ENCODE assay signal across 1 cellular context in the genomic region with DNA sequence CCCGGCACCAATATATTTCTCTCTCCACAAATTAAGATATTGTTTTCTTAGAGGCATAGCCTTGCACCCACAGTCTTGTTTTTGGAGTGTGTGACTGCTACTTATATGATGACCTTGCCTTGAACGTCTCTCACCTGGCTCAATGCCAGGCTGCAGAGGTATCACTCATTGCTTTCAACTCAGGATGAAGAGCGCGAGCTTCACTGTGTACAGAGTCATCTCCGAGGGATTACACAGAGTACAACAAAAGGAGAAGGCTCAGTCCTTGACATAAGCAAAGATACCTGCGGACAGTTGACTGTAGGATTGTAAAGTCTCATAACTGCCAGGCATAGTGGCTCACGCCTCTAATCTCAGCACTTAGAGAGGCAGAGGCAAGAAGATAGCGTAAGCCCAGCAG.
TF ChIP-seq lines count a peak whose summit lies in the region.

No MANE protein-coding gene starts in this region.

TF ChIP-seq in HepG2, 621 proteins besides CTCF, POLR2A, EP300 and RAD21 (continued from another document and continues in another):
- TF ChIP-seq, protein P1, sequence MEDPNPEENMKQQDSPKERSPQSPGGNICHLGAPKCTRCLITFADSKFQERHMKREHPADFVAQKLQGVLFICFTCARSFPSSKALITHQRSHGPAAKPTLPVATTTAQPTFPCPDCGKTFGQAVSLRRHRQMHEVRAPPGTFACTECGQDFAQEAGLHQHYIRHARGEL (CRISPR knock-in tag; IDR thresholded peaks at IDR 0.05): no peak
- no peak for TF ChIP-seq KLF9 (CRISPR knock-in tag; IDR thresholded peaks at IDR 0.05; ENCODE audit: low read depth)
- TF ChIP-seq ZFAT (CRISPR knock-in tag; conservative IDR thresholded peaks at IDR 0.05): no peak
- TF ChIP-seq MZF1 (CRISPR knock-in tag; IDR thresholded peaks at IDR 0.05; ENCODE audit: borderline replicate concordance): no peak
- TF ChIP-seq, protein P2, sequence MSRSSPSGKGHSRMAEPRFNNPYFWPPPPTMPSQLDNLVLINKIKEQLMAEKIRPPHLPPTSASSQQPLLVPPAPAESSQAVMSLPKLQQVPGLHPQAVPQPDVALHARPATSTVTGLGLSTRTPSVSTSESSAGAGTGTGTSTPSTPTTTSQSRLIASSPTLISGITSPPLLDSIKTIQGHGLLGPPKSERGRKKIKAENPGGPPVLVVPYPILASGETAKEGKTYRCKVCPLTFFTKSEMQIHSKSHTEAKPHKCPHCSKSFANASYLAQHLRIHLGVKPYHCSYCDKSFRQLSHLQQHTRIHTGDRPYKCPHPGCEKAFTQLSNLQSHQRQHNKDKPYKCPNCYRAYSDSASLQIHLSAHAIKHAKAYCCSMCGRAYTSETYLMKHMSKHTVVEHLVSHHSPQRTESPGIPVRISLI (CRISPR knock-in tag; IDR thresholded peaks at IDR 0.05; ENCODE audit: borderline replicate concordance): no peak
- TF ChIP-seq ZNF678 (CRISPR knock-in tag; IDR thresholded peaks at IDR 0.05): no peak
- no peak for TF ChIP-seq MBD4 (IDR thresholded peaks at IDR 0.05; ENCODE audit: borderline replicate concordance, low read length)
- TF ChIP-seq RCOR2 (CRISPR knock-in tag; IDR thresholded peaks at IDR 0.05): peak; percentile 26; the same call in 1 of the 2 replicates
- TF ChIP-seq TOE1 (CRISPR knock-in tag; IDR thresholded peaks at IDR 0.05): no peak
- no peak for TF ChIP-seq ZNF20 (CRISPR knock-in tag; IDR thresholded peaks at IDR 0.05)
- TF ChIP-seq HNF4A (CRISPR knock-in tag; IDR thresholded peaks at IDR 0.05): peak; percentile 31; the same call in 1 of the 2 replicates
- TF ChIP-seq STAT5B (CRISPR knock-in tag; IDR thresholded peaks at IDR 0.05): no peak
- no peak for TF ChIP-seq MEIS2 (CRISPR knock-in tag; IDR thresholded peaks at IDR 0.05)
- TF ChIP-seq HHEX (CRISPR knock-in tag; IDR thresholded peaks at IDR 0.05): no peak
- TF ChIP-seq MTA3 (CRISPR knock-in tag; IDR thresholded peaks at IDR 0.05): no peak
- no peak for TF ChIP-seq ATF7 (IDR thresholded peaks at IDR 0.05)
- TF ChIP-seq ATF7 (CRISPR knock-in tag; IDR thresholded peaks at IDR 0.05): no peak
- no peak for TF ChIP-seq FOXP1 (IDR thresholded peaks at IDR 0.05)
- peak; percentile 46 for TF ChIP-seq FOXP1 (CRISPR knock-in tag; IDR thresholded peaks at IDR 0.05)
- TF ChIP-seq, protein P3, sequence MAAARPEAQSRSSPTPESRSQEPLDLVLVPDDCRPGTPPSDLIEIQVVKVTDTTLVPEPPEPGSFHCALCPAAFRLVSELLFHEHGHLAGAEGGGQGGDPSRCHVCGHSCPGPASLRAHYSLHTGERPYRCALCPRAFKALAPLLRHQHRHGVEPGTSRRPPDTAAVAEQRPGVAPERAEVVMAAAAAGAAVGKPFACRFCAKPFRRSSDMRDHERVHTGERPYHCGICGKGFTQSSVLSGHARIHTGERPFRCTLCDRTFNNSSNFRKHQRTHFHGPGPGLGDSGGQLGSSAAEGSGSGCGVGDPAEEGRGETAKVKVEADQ (CRISPR knock-in tag; IDR thresholded peaks at IDR 0.05; ENCODE audit: borderline replicate concordance): no peak
- no peak for TF ChIP-seq ZNF331 (CRISPR knock-in tag; IDR thresholded peaks at IDR 0.05)
- TF ChIP-seq, protein P4, sequence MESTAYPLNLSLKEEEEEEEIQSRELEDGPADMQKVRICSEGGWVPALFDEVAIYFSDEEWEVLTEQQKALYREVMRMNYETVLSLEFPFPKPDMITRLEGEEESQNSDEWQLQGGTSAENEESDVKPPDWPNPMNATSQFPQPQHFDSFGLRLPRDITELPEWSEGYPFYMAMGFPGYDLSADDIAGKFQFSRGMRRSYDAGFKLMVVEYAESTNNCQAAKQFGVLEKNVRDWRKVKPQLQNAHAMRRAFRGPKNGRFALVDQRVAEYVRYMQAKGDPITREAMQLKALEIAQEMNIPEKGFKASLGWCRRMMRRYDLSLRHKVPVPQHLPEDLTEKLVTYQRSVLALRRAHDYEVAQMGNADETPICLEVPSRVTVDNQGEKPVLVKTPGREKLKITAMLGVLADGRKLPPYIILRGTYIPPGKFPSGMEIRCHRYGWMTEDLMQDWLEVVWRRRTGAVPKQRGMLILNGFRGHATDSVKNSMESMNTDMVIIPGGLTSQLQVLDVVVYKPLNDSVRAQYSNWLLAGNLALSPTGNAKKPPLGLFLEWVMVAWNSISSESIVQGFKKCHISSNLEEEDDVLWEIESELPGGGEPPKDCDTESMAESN (CRISPR knock-in tag; conservative IDR thresholded peaks at IDR 0.05): no peak
- TF ChIP-seq ZNF460 (CRISPR knock-in tag; IDR thresholded peaks at IDR 0.05; ENCODE audit: borderline replicate concordance): no peak
- no peak for TF ChIP-seq ELF4 (CRISPR knock-in tag; IDR thresholded peaks at IDR 0.05; ENCODE audit: borderline replicate concordance)
- TF ChIP-seq FOXM1 (CRISPR knock-in tag; IDR thresholded peaks at IDR 0.05): no peak
- TF ChIP-seq ZNF335 (CRISPR knock-in tag; IDR thresholded peaks at IDR 0.05): no peak
- no peak for TF ChIP-seq JDP2 (CRISPR knock-in tag; IDR thresholded peaks at IDR 0.05; ENCODE audit: borderline replicate concordance)
- TF ChIP-seq SMARCC2 (IDR thresholded peaks at IDR 0.05): no peak
- no peak for TF ChIP-seq ATF7-NPFF (CRISPR knock-in tag; IDR thresholded peaks at IDR 0.05; ENCODE audit: low read depth)
- TF ChIP-seq, protein P5, sequence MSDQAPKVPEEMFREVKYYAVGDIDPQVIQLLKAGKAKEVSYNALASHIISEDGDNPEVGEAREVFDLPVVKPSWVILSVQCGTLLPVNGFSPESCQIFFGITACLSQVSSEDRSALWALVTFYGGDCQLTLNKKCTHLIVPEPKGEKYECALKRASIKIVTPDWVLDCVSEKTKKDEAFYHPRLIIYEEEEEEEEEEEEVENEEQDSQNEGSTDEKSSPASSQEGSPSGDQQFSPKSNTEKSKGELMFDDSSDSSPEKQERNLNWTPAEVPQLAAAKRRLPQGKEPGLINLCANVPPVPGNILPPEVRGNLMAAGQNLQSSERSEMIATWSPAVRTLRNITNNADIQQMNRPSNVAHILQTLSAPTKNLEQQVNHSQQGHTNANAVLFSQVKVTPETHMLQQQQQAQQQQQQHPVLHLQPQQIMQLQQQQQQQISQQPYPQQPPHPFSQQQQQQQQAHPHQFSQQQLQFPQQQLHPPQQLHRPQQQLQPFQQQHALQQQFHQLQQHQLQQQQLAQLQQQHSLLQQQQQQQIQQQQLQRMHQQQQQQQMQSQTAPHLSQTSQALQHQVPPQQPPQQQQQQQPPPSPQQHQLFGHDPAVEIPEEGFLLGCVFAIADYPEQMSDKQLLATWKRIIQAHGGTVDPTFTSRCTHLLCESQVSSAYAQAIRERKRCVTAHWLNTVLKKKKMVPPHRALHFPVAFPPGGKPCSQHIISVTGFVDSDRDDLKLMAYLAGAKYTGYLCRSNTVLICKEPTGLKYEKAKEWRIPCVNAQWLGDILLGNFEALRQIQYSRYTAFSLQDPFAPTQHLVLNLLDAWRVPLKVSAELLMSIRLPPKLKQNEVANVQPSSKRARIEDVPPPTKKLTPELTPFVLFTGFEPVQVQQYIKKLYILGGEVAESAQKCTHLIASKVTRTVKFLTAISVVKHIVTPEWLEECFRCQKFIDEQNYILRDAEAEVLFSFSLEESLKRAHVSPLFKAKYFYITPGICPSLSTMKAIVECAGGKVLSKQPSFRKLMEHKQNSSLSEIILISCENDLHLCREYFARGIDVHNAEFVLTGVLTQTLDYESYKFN (CRISPR knock-in tag; conservative IDR thresholded peaks at IDR 0.05): peak; percentile 37
- TF ChIP-seq REL (CRISPR knock-in tag; conservative IDR thresholded peaks at IDR 0.05): no peak
- TF ChIP-seq ZNF101 (CRISPR knock-in tag; IDR thresholded peaks at IDR 0.05; ENCODE audit: borderline replicate concordance, low read depth): no peak
- TF ChIP-seq MAFG (CRISPR knock-in tag; IDR thresholded peaks at IDR 0.05): no peak
- TF ChIP-seq EZH2 (conservative IDR thresholded peaks at IDR 0.05; ENCODE audit: low read depth, low read length): no peak
- no peak for TF ChIP-seq ZFP41 (CRISPR knock-in tag; IDR thresholded peaks at IDR 0.05; ENCODE audit: borderline replicate concordance)
- TF ChIP-seq PAF1 (CRISPR knock-in tag; IDR thresholded peaks at IDR 0.05): no peak
- TF ChIP-seq SIN3B (IDR thresholded peaks at IDR 0.05; ENCODE audit: low read length): no peak
- no peak for TF ChIP-seq KDM1A (CRISPR knock-in tag; IDR thresholded peaks at IDR 0.05)
- TF ChIP-seq ZNF33B (CRISPR knock-in tag; IDR thresholded peaks at IDR 0.05): no peak
- TF ChIP-seq, protein P6, sequence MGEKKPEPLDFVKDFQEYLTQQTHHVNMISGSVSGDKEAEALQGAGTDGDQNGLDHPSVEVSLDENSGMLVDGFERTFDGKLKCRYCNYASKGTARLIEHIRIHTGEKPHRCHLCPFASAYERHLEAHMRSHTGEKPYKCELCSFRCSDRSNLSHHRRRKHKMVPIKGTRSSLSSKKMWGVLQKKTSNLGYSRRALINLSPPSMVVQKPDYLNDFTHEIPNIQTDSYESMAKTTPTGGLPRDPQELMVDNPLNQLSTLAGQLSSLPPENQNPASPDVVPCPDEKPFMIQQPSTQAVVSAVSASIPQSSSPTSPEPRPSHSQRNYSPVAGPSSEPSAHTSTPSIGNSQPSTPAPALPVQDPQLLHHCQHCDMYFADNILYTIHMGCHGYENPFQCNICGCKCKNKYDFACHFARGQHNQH (CRISPR knock-in tag; IDR thresholded peaks at IDR 0.05): peak; percentile 47; the same call in 1 of the 2 replicates
- TF ChIP-seq PRPF4 (IDR thresholded peaks at IDR 0.05; ENCODE audit: low read depth, low read length, poor library complexity, severe bottlenecking): no peak
- no peak for TF ChIP-seq TEAD2 (CRISPR knock-in tag; IDR thresholded peaks at IDR 0.05)
- TF ChIP-seq, protein P7, sequence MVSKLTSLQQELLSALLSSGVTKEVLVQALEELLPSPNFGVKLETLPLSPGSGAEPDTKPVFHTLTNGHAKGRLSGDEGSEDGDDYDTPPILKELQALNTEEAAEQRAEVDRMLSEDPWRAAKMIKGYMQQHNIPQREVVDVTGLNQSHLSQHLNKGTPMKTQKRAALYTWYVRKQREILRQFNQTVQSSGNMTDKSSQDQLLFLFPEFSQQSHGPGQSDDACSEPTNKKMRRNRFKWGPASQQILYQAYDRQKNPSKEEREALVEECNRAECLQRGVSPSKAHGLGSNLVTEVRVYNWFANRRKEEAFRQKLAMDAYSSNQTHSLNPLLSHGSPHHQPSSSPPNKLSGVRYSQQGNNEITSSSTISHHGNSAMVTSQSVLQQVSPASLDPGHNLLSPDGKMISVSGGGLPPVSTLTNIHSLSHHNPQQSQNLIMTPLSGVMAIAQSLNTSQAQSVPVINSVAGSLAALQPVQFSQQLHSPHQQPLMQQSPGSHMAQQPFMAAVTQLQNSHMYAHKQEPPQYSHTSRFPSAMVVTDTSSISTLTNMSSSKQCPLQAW (CRISPR knock-in tag; IDR thresholded peaks at IDR 0.05): no peak
- peak; percentile 29; the same call in 1 of the 2 replicates for TF ChIP-seq PHF21A (CRISPR knock-in tag; IDR thresholded peaks at IDR 0.05)
- no peak for TF ChIP-seq SOX6 (IDR thresholded peaks at IDR 0.05)
- peak; percentile 71 for TF ChIP-seq SOX6 (CRISPR knock-in tag; IDR thresholded peaks at IDR 0.05)
- TF ChIP-seq ZKSCAN5 (CRISPR knock-in tag; IDR thresholded peaks at IDR 0.05): peak; percentile 48; the same call in 1 of the 2 replicates
- TF ChIP-seq, protein P8, sequence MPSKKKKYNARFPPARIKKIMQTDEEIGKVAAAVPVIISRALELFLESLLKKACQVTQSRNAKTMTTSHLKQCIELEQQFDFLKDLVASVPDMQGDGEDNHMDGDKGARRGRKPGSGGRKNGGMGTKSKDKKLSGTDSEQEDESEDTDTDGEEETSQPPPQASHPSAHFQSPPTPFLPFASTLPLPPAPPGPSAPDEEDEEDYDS (CRISPR knock-in tag; IDR thresholded peaks at IDR 0.05): 0 out of 2 replicates have a peak, but pooled peaks have one; percentile 16
- no peak for TF ChIP-seq MXI1 (IDR thresholded peaks at IDR 0.05; ENCODE audit: borderline replicate concordance, low read depth, low read length)
- TF ChIP-seq NCOR1 (IDR thresholded peaks at IDR 0.05; ENCODE audit: borderline replicate concordance, low read length): no peak
- TF ChIP-seq TBP (CRISPR knock-in tag; IDR thresholded peaks at IDR 0.05): no peak
- TF ChIP-seq, protein P9, sequence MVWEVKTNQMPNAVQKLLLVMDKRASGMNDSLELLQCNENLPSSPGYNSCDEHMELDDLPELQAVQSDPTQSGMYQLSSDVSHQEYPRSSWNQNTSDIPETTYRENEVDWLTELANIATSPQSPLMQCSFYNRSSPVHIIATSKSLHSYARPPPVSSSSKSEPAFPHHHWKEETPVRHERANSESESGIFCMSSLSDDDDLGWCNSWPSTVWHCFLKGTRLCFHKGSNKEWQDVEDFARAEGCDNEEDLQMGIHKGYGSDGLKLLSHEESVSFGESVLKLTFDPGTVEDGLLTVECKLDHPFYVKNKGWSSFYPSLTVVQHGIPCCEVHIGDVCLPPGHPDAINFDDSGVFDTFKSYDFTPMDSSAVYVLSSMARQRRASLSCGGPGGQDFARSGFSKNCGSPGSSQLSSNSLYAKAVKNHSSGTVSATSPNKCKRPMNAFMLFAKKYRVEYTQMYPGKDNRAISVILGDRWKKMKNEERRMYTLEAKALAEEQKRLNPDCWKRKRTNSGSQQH (CRISPR knock-in tag; IDR thresholded peaks at IDR 0.05; ENCODE audit: low read depth): no peak
- TF ChIP-seq, protein P10, sequence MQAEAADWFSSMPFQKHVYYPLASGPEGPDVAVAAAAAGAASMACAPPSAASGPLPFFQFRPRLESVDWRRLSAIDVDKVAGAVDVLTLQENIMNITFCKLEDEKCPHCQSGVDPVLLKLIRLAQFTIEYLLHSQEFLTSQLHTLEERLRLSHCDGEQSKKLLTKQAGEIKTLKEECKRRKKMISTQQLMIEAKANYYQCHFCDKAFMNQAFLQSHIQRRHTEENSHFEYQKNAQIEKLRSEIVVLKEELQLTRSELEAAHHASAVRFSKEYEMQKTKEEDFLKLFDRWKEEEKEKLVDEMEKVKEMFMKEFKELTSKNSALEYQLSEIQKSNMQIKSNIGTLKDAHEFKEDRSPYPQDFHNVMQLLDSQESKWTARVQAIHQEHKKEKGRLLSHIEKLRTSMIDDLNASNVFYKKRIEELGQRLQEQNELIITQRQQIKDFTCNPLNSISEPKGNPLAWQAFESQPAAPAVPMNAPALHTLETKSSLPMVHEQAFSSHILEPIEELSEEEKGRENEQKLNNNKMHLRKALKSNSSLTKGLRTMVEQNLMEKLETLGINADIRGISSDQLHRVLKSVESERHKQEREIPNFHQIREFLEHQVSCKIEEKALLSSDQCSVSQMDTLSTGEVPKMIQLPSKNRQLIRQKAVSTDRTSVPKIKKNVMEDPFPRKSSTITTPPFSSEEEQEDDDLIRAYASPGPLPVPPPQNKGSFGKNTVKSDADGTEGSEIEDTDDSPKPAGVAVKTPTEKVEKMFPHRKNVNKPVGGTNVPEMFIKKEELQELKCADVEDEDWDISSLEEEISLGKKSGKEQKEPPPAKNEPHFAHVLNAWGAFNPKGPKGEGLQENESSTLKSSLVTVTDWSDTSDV (CRISPR knock-in tag; IDR thresholded peaks at IDR 0.05): no peak
- TF ChIP-seq ZNF883 (CRISPR knock-in tag; IDR thresholded peaks at IDR 0.05; ENCODE audit: not compliant biosample characterization): no peak
- TF ChIP-seq, protein P11, sequence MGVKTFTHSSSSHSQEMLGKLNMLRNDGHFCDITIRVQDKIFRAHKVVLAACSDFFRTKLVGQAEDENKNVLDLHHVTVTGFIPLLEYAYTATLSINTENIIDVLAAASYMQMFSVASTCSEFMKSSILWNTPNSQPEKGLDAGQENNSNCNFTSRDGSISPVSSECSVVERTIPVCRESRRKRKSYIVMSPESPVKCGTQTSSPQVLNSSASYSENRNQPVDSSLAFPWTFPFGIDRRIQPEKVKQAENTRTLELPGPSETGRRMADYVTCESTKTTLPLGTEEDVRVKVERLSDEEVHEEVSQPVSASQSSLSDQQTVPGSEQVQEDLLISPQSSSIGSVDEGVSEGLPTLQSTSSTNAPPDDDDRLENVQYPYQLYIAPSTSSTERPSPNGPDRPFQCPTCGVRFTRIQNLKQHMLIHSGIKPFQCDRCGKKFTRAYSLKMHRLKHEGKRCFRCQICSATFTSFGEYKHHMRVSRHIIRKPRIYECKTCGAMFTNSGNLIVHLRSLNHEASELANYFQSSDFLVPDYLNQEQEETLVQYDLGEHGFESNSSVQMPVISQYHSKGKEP (CRISPR knock-in tag; IDR thresholded peaks at IDR 0.05): no peak
